In the genomic region with DNA sequence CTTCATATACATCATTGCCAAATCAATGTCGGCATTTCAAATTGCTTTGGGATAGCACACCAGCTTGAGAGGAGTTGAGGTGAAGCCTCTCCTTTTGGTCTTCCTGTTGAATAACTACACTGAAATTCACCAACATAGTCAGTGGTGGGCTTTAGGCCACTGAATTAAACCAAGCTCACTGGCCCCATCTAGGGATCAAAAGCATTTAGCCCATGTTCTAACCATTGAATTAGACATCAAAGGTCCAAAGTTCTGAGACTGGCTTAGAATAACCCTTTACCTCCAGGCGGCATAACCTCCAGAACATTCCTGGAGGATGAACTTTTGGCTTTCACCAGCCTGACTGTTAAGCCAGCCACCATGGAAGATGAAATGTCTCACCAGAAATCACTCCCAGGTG, we compare ENCODE assay signal across 10 cellular contexts. TPM values are rescaled to one million over a fixed set of nuclear protein-coding genes. Genes with fewer than 3 reads are reported as not detected.
DNase-seq lines count a peak whose midpoint lies in the region; ATAC-seq and TF ChIP-seq lines count a peak whose summit lies in the region.
"Had no signal": no experiment of that assay in that cellular context is flagged by ENCODE, and none has a peak within 500 bp of the region (broad histone marks: within the 10 kb centered on the region; RNA-seq: fewer than 3 reads in every experiment).

No MANE protein-coding gene starts in this region.

- peak; percentile 16 for DNase-seq in activated CD4-positive, alpha-beta T cell treated with anti-CD3 and anti-CD28 coated beads for 36 hours
- DNase-seq in activated CD4-positive, alpha-beta T cell treated with anti-CD3 and anti-CD28 coated beads, Interleukin-2, amount 50 U/mL, for 4 hours: no peak
- DNase-seq in NCI-H1092 (lab: John Stamatoyannopoulos, UW): peak; percentile 8
- peak; percentile 18 to 38 (median 21) for DNase-seq in effector memory CD8-positive, alpha-beta T cell
- DNase-seq in renal cortical epithelial cell (ENCODE audit: low read depth): peak; percentile 33
- no peak for DNase-seq in heart right ventricle
- no peak for DNase-seq in mucosa of gallbladder (ENCODE audit: low spot score)
- no peak for DNase-seq in ureter (ENCODE audit: low spot score)
- DNase-seq: heart left ventricle had no signal

- H3K4me1 ChIP-seq in heart right ventricle: peaks cover 0 to 11% (median 0%) of the 10 kb centered on the region in 9 donors

- CTCF ChIA-PET in activated CD4-positive, alpha-beta T cell treated with anti-CD3 and anti-CD28 coated beads for 36 hours (lab: Charles Lee): interaction anchor here (0.8 to 5.1 kb wide), 5 partner anchors 10 to 68 kb away, joined by 3 to 39 read pairs (median 5); no protein-coding TSS in a partner anchor

- no peak overlapping the region for H3K27ac ChIP-seq in heart right ventricle
- H3K27ac ChIP-seq: heart left ventricle, SJSA1 had no signal

- H3K36me3 Mint-ChIP-seq in activated CD4-positive, alpha-beta T cell treated with anti-CD3 and anti-CD28 coated beads for 36 hours (ENCODE audit: low read depth): no peaks in the 10 kb centered on the region
- H3K36me3 Mint-ChIP-seq in effector memory CD8-positive, alpha-beta T cell (ENCODE audit: insufficient read depth): peaks cover 3% of the 10 kb centered on the region

- POLR2A ChIA-PET in activated CD4-positive, alpha-beta T cell treated with anti-CD3 and anti-CD28 coated beads for 36 hours (lab: Charles Lee): no interaction called here

- H3K27me3 ChIP-seq in heart right ventricle: no peaks in the 10 kb centered on the region
- H3K27me3 ChIP-seq: heart left ventricle, SJSA1 had no signal

- intact Hi-C loops in activated CD4-positive, alpha-beta T cell treated with anti-CD3 and anti-CD28 coated beads for 36 hours (cut with DNase I, micrococcal nuclease): loop anchor here (1.0 kb wide), 1 partner anchor 68 kb away; no protein-coding TSS in a partner anchor
- intact Hi-C loops in heart right ventricle (cut with DNase I): loop anchor here in 1 of 10 donors (5.0 kb wide), 1 partner anchor 46 kb away; no protein-coding TSS in a partner anchor

- H3K36me3 ChIP-seq in heart right ventricle: no peaks in the 10 kb centered on the region
- H3K36me3 ChIP-seq: heart left ventricle, SJSA1 had no signal

- no peak overlapping the region for H3K4me3 Mint-ChIP-seq in activated CD4-positive, alpha-beta T cell treated with anti-CD3 and anti-CD28 coated beads for 36 hours
- no peak overlapping the region for H3K4me3 Mint-ChIP-seq in effector memory CD8-positive, alpha-beta T cell

- no peaks in the 10 kb centered on the region for H3K9me3 Mint-ChIP-seq in activated CD4-positive, alpha-beta T cell treated with anti-CD3 and anti-CD28 coated beads for 36 hours (ENCODE audit: low read depth)
- no peaks in the 10 kb centered on the region for H3K9me3 Mint-ChIP-seq in effector memory CD8-positive, alpha-beta T cell

- H3K4me1 Mint-ChIP-seq in activated CD4-positive, alpha-beta T cell treated with anti-CD3 and anti-CD28 coated beads for 36 hours: no peaks in the 10 kb centered on the region
- no peaks in the 10 kb centered on the region for H3K4me1 Mint-ChIP-seq in effector memory CD8-positive, alpha-beta T cell (ENCODE audit: low read depth in 2 of 2)

- no peaks in the 10 kb centered on the region for H3K9me3 ChIP-seq in heart right ventricle
- H3K9me3 ChIP-seq: heart left ventricle, SJSA1 had no signal

- peak in 4 of 9 donors; percentile 26 to 44 (median 30) for TF ChIP-seq CTCF in heart right ventricle (IDR thresholded peaks at IDR 0.05)

- no peak overlapping the region for H3K4me3 ChIP-seq in heart right ventricle
- H3K4me3 ChIP-seq: heart left ventricle, SJSA1 had no signal

- H3K27ac Mint-ChIP-seq in activated CD4-positive, alpha-beta T cell treated with anti-CD3 and anti-CD28 coated beads for 36 hours: no peak overlapping the region
- no peak overlapping the region for H3K27ac Mint-ChIP-seq in effector memory CD8-positive, alpha-beta T cell

- 96 to 97% methylated on average over 2 of the region's 2 CpGs for WGBS in heart right ventricle, 2 donors

- no peaks in the 10 kb centered on the region for H3K27me3 Mint-ChIP-seq in activated CD4-positive, alpha-beta T cell treated with anti-CD3 and anti-CD28 coated beads for 36 hours
- peaks cover 12 to 18% of the 10 kb centered on the region in 2 donors for H3K27me3 Mint-ChIP-seq in effector memory CD8-positive, alpha-beta T cell

- ATAC-seq in activated CD4-positive, alpha-beta T cell treated with anti-CD3 and anti-CD28 coated beads for 36 hours: peak; percentile 65
- peak; percentile 49 for ATAC-seq in effector memory CD8-positive, alpha-beta T cell (replicated peaks)
- ATAC-seq in heart right ventricle: no peak
- ATAC-seq: heart left ventricle had no signal

RNA-seq across cellular contexts. Expression of a gene that starts 54.6 kb away (rescaled TPM):
- total RNA-seq in activated CD4-positive, alpha-beta T cell treated with anti-CD3 and anti-CD28 coated beads for 36 hours: 10 to 100 TPM; 17.5 to 18.6 TPM
- 45.8 and 118 TPM in 2 replicates for total RNA-seq in renal cortical epithelial cell
- total RNA-seq in heart right ventricle: 10 to 100 TPM; 12.4 to 19.7 (median 14.1) TPM
- polyA plus RNA-seq in heart right ventricle: 10 to 100 TPM; 15.7 to 19.7 TPM
- 12.7 TPM for total RNA-seq in mucosa of gallbladder
- 25.5 TPM for total RNA-seq in ureter

Comparison
In these comparisons a context has a peak if more than half of its experiments do, and no peak if none do; other contexts are left out.
1. DNase-seq: peak in activated CD4-positive, alpha-beta T cell treated with anti-CD3 and anti-CD28 coated beads for 36 hours (single experiment), NCI-H1092 (single experiment), effector memory CD8-positive, alpha-beta T cell (3 of 3) and renal cortical epithelial cell (single experiment); none in activated CD4-positive, alpha-beta T cell treated with anti-CD3 and anti-CD28 coated beads, Interleukin-2, amount 50 U/mL, for 4 hours (0 of 2), heart right ventricle (0 of 2), mucosa of gallbladder (single experiment) and ureter (single experiment).
2. ATAC-seq: peak in activated CD4-positive, alpha-beta T cell treated with anti-CD3 and anti-CD28 coated beads for 36 hours (single experiment) and effector memory CD8-positive, alpha-beta T cell (single experiment); none in heart right ventricle (0 of 8).